In genomic region chr6:168950500-168951223, GRCh38 we compare ENCODE assay signal across 19 cellular contexts.
DNase-seq lines count a peak whose midpoint lies in the region; ATAC-seq, FAIRE-seq and TF ChIP-seq lines count a peak whose summit lies in the region.
"Had no signal": no experiment of that assay in that cellular context is flagged by ENCODE, and none has a peak within 500 bp of the region (broad histone marks: within the 10 kb centered on the region; RNA-seq: fewer than 3 reads in every experiment).

No MANE protein-coding gene starts in this region.

- POLR2A ChIA-PET in HepG2 (lab: Yijun Ruan, JAX) (no interaction called here), OCI-LY7 (lab: Charles Lee) (no interaction called here)

- TF ChIP-seq POLR2A in HepG2 (IDR thresholded peaks at IDR 0.05; ENCODE audit: insufficient read depth in 1 of 2, low read depth in 2 of 2, low read length in 2 of 2) = no peak
- no peak for TF ChIP-seq POLR2A in right lobe of liver (IDR thresholded peaks at IDR 0.05)

- TF ChIP-seq CTCF in HepG2 (CRISPR knock-in tag; IDR thresholded peaks at IDR 0.05) (no peak), right lobe of liver (IDR thresholded peaks at IDR 0.05) (no peak), lower lobe of right lung (IDR thresholded peaks at IDR 0.05) (no peak), OCI-LY7 (conservative IDR thresholded peaks at IDR 0.05; ENCODE audit: low read length) (no peak)

- CTCF ChIA-PET in HepG2 (lab: Yijun Ruan, JAX; ENCODE audit: low intra/inter-chr PET ratio, low total read pairs) (no interaction called here), OCI-LY7 (lab: Charles Lee; ENCODE audit: unreplicated experiment) (no interaction called here)

- H3K9ac ChIP-seq in HepG2 (ENCODE audit: insufficient read depth, low read depth, low read length) = no peak overlapping the region

- in situ Hi-C loops in HepG2 (cut with HindIII; ENCODE audit: extremely low pct_ligation_motif_present, low pct_unique_long_range_greater_than_20kb) = loop anchor here (10.0 to 25.0 kb wide), 2 partner anchors 374 to 737 kb away; no protein-coding TSS in a partner anchor

- FAIRE-seq in HepG2 (lab: Jason Lieb, UNC) = no peak
- FAIRE-seq: A549 had no signal

- H3K4me2 ChIP-seq in HepG2 (ENCODE audit: low read depth, low read length) (no peak overlapping the region), OCI-LY7 (ENCODE audit: low read length) (no peak overlapping the region)
- H3K4me2 ChIP-seq: A549 had no signal

- no peak overlapping the region for H2AFZ ChIP-seq in HepG2 (ENCODE audit: low read length)
- no peak overlapping the region for H2AFZ ChIP-seq in OCI-LY7 (ENCODE audit: low read length)

- H3K4me1 ChIP-seq in HepG2 (ENCODE audit: insufficient read depth, low read length) = no peaks in the 10 kb centered on the region
- H3K4me1 ChIP-seq in right lobe of liver = no peaks in the 10 kb centered on the region
- H3K4me1 ChIP-seq in lower lobe of right lung = no peaks in the 10 kb centered on the region
- no peaks in the 10 kb centered on the region for H3K4me1 ChIP-seq in OCI-LY7 (ENCODE audit: insufficient read depth, low read length, poor library complexity, severe bottlenecking)
- H3K4me1 ChIP-seq: A549 had no signal

- intact Hi-C loops in HepG2 (cut with micrococcal nuclease; ENCODE audit: unreplicated experiment) (loop anchor here (10.0 kb wide), 1 partner anchor 754 kb away; the partner anchor contains the start of genes C6orf120 and WDR27), right lobe of liver (cut with DNase I) (no loop called here), lower lobe of right lung (cut with DNase I) (no loop called here), OCI-LY7 (cut with micrococcal nuclease; ENCODE audit: unreplicated experiment) (no loop called here)

- 43% methylated on average over 16 of the region's 19 CpGs for WGBS in HepG2 (ENCODE audit: low lambda C conversion rate)
- WGBS in right lobe of liver (ENCODE audit: insufficient coverage, low coverage, low lambda C conversion rate, missing lambda C conversion rate) = 78% methylated on average over 11 of the region's 19 CpGs

- BruUV-seq in HepG2 (replicated peaks; lab: Mats Ljungman, UMichigan) = no TSS peak
- no TSS peak for BruUV-seq in OCI-LY7 (replicated peaks; lab: Mats Ljungman, UMichigan)

- H4K20me1 ChIP-seq in HepG2 (ENCODE audit: insufficient read depth, low read length) (no peaks in the 10 kb centered on the region), OCI-LY7 (ENCODE audit: insufficient read depth, low read length) (no peaks in the 10 kb centered on the region)

- no peaks in the 10 kb centered on the region for H3K79me2 ChIP-seq in HepG2 (ENCODE audit: insufficient read depth, low read length)
- H3K79me2 ChIP-seq in OCI-LY7 (ENCODE audit: insufficient read depth, low read depth, low read length) = no peaks in the 10 kb centered on the region

- DNase-seq in HepG2 (ENCODE audit: low spot score) (no peak), right lobe of liver (no peak), lower lobe of right lung (no peak), retina (peak; percentile 38), OCI-LY7 (ENCODE audit: low spot score) (no peak), NCI-H146 (lab: John Stamatoyannopoulos, UW) (no peak), NCI-H2081 (lab: John Stamatoyannopoulos, UW) (no peak)
- DNase-seq: activated T-cell treated with anti-CD3 and anti-CD28 coated beads, Interleukin-2, amount 50 U/mL, for 1 hour; CD4-positive, alpha-beta T cell; DMS53; left colon; naive thymus-derived CD8-positive, alpha-beta T cell; NCI-H2107; NCI-H526; stimulated activated CD4-positive, alpha-beta T cell treated with anti-CD3 and anti-CD28 coated beads, Interleukin-4, amount 100 ng/mL, for 4 hours had no signal

- H3K9me3 ChIP-seq in HepG2 (ENCODE audit: low read length) (no peaks in the 10 kb centered on the region), right lobe of liver (no peaks in the 10 kb centered on the region), lower lobe of right lung (no peaks in the 10 kb centered on the region), OCI-LY7 (ENCODE audit: low read length) (no peaks in the 10 kb centered on the region)
- H3K9me3 ChIP-seq: A549 had no signal

- no peak overlapping the region for H3K27ac ChIP-seq in HepG2 (ENCODE audit: extremely low read length, insufficient read depth, low read length)
- H3K27ac ChIP-seq in right lobe of liver = no peak overlapping the region
- H3K27ac ChIP-seq in lower lobe of right lung = no peak overlapping the region
- H3K27ac ChIP-seq in OCI-LY7 (ENCODE audit: low read depth, low read length, poor library complexity, severe bottlenecking) = no peak overlapping the region
- H3K27ac ChIP-seq: A549 had no signal

- no peaks in the 10 kb centered on the region for H3K9me2 ChIP-seq in OCI-LY7 (ENCODE audit: insufficient read depth, low read length)

- H3K36me3 ChIP-seq in HepG2 (replicated peaks in 1 of 2; ENCODE audit: control insufficient read depth in 1 of 2, insufficient read depth in 2 of 2, low read length in 2 of 2) = no peaks in the 10 kb centered on the region
- H3K36me3 ChIP-seq in right lobe of liver = no peaks in the 10 kb centered on the region
- H3K36me3 ChIP-seq in lower lobe of right lung = no peaks in the 10 kb centered on the region
- no peaks in the 10 kb centered on the region for H3K36me3 ChIP-seq in OCI-LY7 (ENCODE audit: insufficient read depth, low read length)

- TF ChIP-seq EP300 in HepG2 (IDR thresholded peaks at IDR 0.05; ENCODE audit: low read depth in 2 of 2, low read length in 2 of 2) (no peak), HepG2 (CRISPR knock-in tag; IDR thresholded peaks at IDR 0.05; ENCODE audit: borderline replicate concordance) (no peak)

- H3K27me3 ChIP-seq in HepG2 (ENCODE audit: control insufficient read depth in 1 of 2, insufficient read depth in 2 of 2, low read length in 2 of 2) (peaks cover 1 to 36% of the 10 kb centered on the region in 2 experiments), right lobe of liver (peaks cover 0 to 3% of the 10 kb centered on the region in 2 donors), lower lobe of right lung (ENCODE audit: low read depth) (peaks cover 9% of the 10 kb centered on the region)

- no peak for TF ChIP-seq RAD21 in HepG2 (CRISPR knock-in tag; IDR thresholded peaks at IDR 0.05)

- ATAC-seq in HepG2 (no peak), right lobe of liver (no peak), lower lobe of right lung (peak; percentile 31 to 32), HG03469 (IDR thresholded peaks at IDR 0.05; ENCODE audit: unreplicated experiment) (no peak)
- ATAC-seq: A549; left colon; naive thymus-derived CD8-positive, alpha-beta T cell; SK-N-SH treated with all-trans-retinoic acid at 6 μM for 48 hours had no signal

- no peak overlapping the region for H3K4me3 ChIP-seq in HepG2 (replicated peaks in 1 of 3; ENCODE audit: insufficient read depth in 1 of 3, low read depth in 2 of 3, low read length in 3 of 3)
- no peak overlapping the region for H3K4me3 ChIP-seq in right lobe of liver
- H3K4me3 ChIP-seq in lower lobe of right lung = no peak overlapping the region
- H3K4me3 ChIP-seq in OCI-LY7 (ENCODE audit: low read depth, low read length, poor library complexity, severe bottlenecking) = no peak overlapping the region
- H3K4me3 ChIP-seq: A549, dorsolateral prefrontal cortex had no signal

TF ChIP-seq in HepG2, 621 proteins besides CTCF, POLR2A, EP300 and RAD21 (continues in another document):
- TF ChIP-seq, protein P1, sequence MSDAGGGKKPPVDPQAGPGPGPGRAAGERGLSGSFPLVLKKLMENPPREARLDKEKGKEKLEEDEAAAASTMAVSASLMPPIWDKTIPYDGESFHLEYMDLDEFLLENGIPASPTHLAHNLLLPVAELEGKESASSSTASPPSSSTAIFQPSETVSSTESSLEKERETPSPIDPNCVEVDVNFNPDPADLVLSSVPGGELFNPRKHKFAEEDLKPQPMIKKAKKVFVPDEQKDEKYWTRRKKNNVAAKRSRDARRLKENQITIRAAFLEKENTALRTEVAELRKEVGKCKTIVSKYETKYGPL (CRISPR knock-in tag; IDR thresholded peaks at IDR 0.05) = no peak
- no peak for TF ChIP-seq ARID4A (CRISPR knock-in tag; IDR thresholded peaks at IDR 0.05; ENCODE audit: borderline replicate concordance)

Comparison
In these comparisons a context has a peak if more than half of its experiments do, and no peak if none do; other contexts are left out.
1. ATAC-seq: peak in lower lobe of right lung (2 of 2); none in HepG2 (single experiment), right lobe of liver (0 of 4) and HG03469 (single experiment).